ENCODE assay signal across 9 cellular contexts in genomic region chr7:36021367-36021766, GRCh38.
DNase-seq lines count a peak whose midpoint lies in the region; ATAC-seq and TF ChIP-seq lines count a peak whose summit lies in the region.
"Had no signal": no experiment of that assay in that cellular context is flagged by ENCODE, and none has a peak within 500 bp of the region (broad histone marks: within the 10 kb centered on the region; RNA-seq: fewer than 3 reads in every experiment).

No MANE protein-coding gene starts in this region.

- H3K9me3 ChIP-seq in upper lobe of right lung, result no peaks in the 10 kb centered on the region

- no peaks in the 10 kb centered on the region for H3K27me3 ChIP-seq in upper lobe of right lung

- peak; percentile 38 for TF ChIP-seq CTCF in fibroblast of the aortic adventitia (IDR thresholded peaks at IDR 0.05; ENCODE audit: insufficient read depth, low read length)
- TF ChIP-seq CTCF in upper lobe of right lung (IDR thresholded peaks at IDR 0.05), result peak; percentile 27

- no peak overlapping the region for H3K27ac ChIP-seq in upper lobe of right lung

- DNase-seq in Right ventricle myocardium superior, result no peak
- DNase-seq in cardiac septum (ENCODE audit: low spot score), result no peak
- peak; percentile 75 for DNase-seq in RPMI7951 (ENCODE audit: low read depth)
- DNase-seq in fibroblast of the aortic adventitia (ENCODE audit: low read depth), result peak; percentile 16
- DNase-seq in upper lobe of right lung, result no peak
- no peak for DNase-seq in HuH-7 (ENCODE audit: low spot score)
- DNase-seq: COR-L47 had no signal

- no peaks in the 10 kb centered on the region for H3K36me3 ChIP-seq in upper lobe of right lung

- ATAC-seq in Right ventricle myocardium superior (ENCODE audit: poor library complexity) (peak; percentile 48), upper lobe of right lung (peak; percentile 55), GM21825 (IDR thresholded peaks at IDR 0.05; ENCODE audit: unreplicated experiment) (no peak), HG03108 (IDR thresholded peaks at IDR 0.05; ENCODE audit: unreplicated experiment) (no peak)

- intact Hi-C loops in Right ventricle myocardium superior (cut with DNase I), result no loop called here
- intact Hi-C loops in cardiac septum (cut with DNase I), result no loop called here
- intact Hi-C loops in upper lobe of right lung (cut with DNase I), result no loop called here

- H3K4me1 ChIP-seq in upper lobe of right lung, result no peaks in the 10 kb centered on the region

- H3K4me3 ChIP-seq in fibroblast of the aortic adventitia (ENCODE audit: low read depth, low read length) (no peak overlapping the region), upper lobe of right lung (no peak overlapping the region)

Comparison
In these comparisons a context has a peak if more than half of its experiments do, and no peak if none do; other contexts are left out.
1. ATAC-seq: peak in Right ventricle myocardium superior (single experiment) and upper lobe of right lung (single experiment); none in GM21825 (single experiment) and HG03108 (single experiment).
2. DNase-seq: peak in RPMI7951 (single experiment) and fibroblast of the aortic adventitia (single experiment); none in Right ventricle myocardium superior (single experiment), cardiac septum (single experiment), upper lobe of right lung (single experiment) and HuH-7 (single experiment).